Comparison of ENCODE assay signal across 34 cellular contexts in the genomic region with DNA sequence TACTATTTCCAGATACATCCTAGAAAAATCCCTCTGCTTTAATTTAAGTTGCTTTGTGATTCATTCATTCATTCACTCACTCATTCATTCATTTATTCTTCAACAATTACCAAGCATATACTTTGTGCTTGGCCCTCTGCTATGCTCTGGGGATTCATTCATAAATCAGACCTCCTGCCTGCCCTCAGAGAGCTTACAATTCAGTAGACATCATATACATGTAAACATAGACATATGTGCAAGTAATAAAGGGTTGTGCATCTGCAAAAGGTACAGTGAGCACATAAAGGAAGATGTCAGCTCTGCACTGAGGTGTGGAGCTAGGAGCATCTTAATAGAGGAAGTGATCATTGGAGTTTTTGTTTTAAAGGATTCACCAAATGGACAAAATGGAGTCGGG.
"Had no signal": no experiment of that assay in that cellular context is flagged by ENCODE, and none has a peak within 500 bp of the region (broad histone marks: within the 10 kb centered on the region; RNA-seq: fewer than 3 reads in every experiment).

No MANE protein-coding gene starts in this region.

- H3K4me3 ChIP-seq: MG63 had no signal

- H3K27me3 ChIP-seq: MG63 had no signal

- DNase-seq: Karpas-422, Kasumi-1, MG63, MM.1S, MV-4-11, NCI-H1048, NCI-H1092, NCI-H1092 treated with DMSO at 0.1 percent for 48 hours, NCI-H1105, NCI-H1105 treated with DMSO at 0.1 percent for 48 hours, NCI-H1417, NCI-H1417 treated with DMSO at 0.1 percent for 48 hours, NCI-H1436, NCI-H1436 treated with DMSO at 0.1 percent for 48 hours, NCI-H146, NCI-H1694, NCI-H1694 treated with DMSO at 0.1 percent for 48 hours, NCI-H187, NCI-H187 treated with DMSO at 0.1 percent for 48 hours, NCI-H1930, NCI-H2029, NCI-H2029 treated with DMSO at 0.1 percent for 48 hours, NCI-H2081, NCI-H2081 treated with DMSO at 0.1 percent for 48 hours, NCI-H2107, NCI-H2171, NCI-H2171 treated with DMSO at 0.1 percent for 48 hours, NCI-H2227 treated with DMSO at 0.1 percent for 48 hours, NCI-H226, NCI-H345, NCI-H446, NCI-H446 treated with DMSO at 0.1 percent for 48 hours, NCI-H510A, NCI-H510A treated with DMSO at 0.1 percent for 48 hours had no signal

- H3K36me3 ChIP-seq: MG63 had no signal

- H3K9me3 ChIP-seq: MG63 had no signal
